Comparison of ENCODE assay signal across 1 cellular context in the genomic region with DNA sequence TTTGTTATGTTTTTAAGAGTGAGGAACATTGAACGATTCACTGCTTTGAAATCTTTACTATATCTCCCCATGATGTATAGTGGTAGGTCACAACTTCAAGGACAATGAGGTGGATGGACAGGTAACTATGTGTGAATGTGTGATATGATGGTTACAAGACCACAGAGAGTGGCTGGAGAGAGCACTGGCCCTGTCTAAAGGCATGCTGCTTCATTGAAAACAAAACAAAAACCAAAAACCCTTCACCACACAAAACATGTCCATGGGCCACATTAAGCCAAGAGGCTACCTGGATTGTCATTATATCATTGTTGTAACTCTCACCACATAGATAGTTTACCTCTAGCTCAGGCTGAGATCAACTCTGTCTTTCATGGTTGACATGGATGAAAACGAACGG.
TF ChIP-seq lines count a peak whose summit lies in the region.

No MANE protein-coding gene starts in this region.

TF ChIP-seq in GM12878, 131 proteins besides CTCF, POLR2A, EP300 and RAD21 (continued from another document):
- TF ChIP-seq, protein P1, sequence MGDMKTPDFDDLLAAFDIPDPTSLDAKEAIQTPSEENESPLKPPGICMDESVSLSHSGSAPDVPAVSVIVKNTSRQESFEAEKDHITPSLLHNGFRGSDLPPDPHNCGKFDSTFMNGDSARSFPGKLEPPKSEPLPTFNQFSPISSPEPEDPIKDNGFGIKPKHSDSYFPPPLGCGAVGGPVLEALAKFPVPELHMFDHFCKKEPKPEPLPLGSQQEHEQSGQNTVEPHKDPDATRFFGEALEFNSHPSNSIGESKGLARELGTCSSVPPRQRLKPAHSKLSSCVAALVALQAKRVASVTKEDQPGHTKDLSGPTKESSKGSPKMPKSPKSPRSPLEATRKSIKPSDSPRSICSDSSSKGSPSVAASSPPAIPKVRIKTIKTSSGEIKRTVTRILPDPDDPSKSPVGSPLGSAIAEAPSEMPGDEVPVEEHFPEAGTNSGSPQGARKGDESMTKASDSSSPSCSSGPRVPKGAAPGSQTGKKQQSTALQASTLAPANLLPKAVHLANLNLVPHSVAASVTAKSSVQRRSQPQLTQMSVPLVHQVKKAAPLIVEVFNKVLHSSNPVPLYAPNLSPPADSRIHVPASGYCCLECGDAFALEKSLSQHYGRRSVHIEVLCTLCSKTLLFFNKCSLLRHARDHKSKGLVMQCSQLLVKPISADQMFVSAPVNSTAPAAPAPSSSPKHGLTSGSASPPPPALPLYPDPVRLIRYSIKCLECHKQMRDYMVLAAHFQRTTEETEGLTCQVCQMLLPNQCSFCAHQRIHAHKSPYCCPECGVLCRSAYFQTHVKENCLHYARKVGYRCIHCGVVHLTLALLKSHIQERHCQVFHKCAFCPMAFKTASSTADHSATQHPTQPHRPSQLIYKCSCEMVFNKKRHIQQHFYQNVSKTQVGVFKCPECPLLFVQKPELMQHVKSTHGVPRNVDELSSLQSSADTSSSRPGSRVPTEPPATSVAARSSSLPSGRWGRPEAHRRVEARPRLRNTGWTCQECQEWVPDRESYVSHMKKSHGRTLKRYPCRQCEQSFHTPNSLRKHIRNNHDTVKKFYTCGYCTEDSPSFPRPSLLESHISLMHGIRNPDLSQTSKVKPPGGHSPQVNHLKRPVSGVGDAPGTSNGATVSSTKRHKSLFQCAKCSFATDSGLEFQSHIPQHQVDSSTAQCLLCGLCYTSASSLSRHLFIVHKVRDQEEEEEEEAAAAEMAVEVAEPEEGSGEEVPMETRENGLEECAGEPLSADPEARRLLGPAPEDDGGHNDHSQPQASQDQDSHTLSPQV (IDR thresholded peaks at IDR 0.05) = no peak
- TF ChIP-seq BHLHE40 (IDR thresholded peaks at IDR 0.05; ENCODE audit: borderline replicate concordance in 1 of 2, low read depth in 2 of 2, low read length in 1 of 2) (no peak), RAD51 (IDR thresholded peaks at IDR 0.05) (no peak), PAX8 (IDR thresholded peaks at IDR 0.05) (no peak), SMAD5 (IDR thresholded peaks at IDR 0.05; ENCODE audit: low read depth) (no peak), SUZ12 (IDR thresholded peaks at IDR 0.05; ENCODE audit: unreplicated experiment) (no peak)
- TF ChIP-seq, protein P2, sequence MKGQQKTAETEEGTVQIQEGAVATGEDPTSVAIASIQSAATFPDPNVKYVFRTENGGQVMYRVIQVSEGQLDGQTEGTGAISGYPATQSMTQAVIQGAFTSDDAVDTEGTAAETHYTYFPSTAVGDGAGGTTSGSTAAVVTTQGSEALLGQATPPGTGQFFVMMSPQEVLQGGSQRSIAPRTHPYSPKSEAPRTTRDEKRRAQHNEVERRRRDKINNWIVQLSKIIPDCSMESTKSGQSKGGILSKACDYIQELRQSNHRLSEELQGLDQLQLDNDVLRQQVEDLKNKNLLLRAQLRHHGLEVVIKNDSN (IDR thresholded peaks at IDR 0.05; ENCODE audit: borderline replicate concordance, extremely low read length, insufficient read depth, low read depth, low read length) = no peak
- TF ChIP-seq, protein P3, sequence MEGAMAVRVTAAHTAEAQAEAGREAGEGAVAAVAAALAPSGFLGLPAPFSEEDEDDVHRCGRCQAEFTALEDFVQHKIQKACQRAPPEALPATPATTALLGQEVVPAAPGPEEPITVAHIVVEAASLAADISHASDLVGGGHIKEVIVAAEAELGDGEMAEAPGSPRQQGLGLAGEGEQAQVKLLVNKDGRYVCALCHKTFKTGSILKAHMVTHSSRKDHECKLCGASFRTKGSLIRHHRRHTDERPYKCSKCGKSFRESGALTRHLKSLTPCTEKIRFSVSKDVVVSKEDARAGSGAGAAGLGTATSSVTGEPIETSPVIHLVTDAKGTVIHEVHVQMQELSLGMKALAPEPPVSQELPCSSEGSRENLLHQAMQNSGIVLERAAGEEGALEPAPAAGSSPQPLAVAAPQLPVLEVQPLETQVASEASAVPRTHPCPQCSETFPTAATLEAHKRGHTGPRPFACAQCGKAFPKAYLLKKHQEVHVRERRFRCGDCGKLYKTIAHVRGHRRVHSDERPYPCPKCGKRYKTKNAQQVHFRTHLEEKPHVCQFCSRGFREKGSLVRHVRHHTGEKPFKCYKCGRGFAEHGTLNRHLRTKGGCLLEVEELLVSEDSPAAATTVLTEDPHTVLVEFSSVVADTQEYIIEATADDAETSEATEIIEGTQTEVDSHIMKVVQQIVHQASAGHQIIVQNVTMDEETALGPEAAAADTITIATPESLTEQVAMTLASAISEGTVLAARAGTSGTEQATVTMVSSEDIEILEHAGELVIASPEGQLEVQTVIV (IDR thresholded peaks at IDR 0.05; ENCODE audit: borderline replicate concordance, partially characterized antibody) = no peak
